ENCODE assay signal across 21 cellular contexts in genomic region chr14:104895207-104895785, GRCh38. TPM values are rescaled to one million over a fixed set of nuclear protein-coding genes. Genes with fewer than 3 reads are reported as not detected.
DNase-seq lines count a peak whose midpoint lies in the region; ATAC-seq and TF ChIP-seq lines count a peak whose summit lies in the region.
"Had no signal": no experiment of that assay in that cellular context is flagged by ENCODE, and none has a peak within 500 bp of the region (broad histone marks: within the 10 kb centered on the region; RNA-seq: fewer than 3 reads in every experiment).

No MANE protein-coding gene starts in this region.

- CTCF ChIA-PET in PC-3 (lab: Charles Lee): no interaction called here

- H3K4me3 ChIP-seq in PC-3 (ENCODE audit: low read length) (no peak overlapping the region), upper lobe of right lung (no peak overlapping the region)
- H3K4me3 ChIP-seq: SJCRH30 had no signal

- no peak overlapping the region for H3K4me2 ChIP-seq in PC-3 (ENCODE audit: low read length)

- H3K9me2 ChIP-seq in PC-3 (replicated peaks; ENCODE audit: low read length): no peaks in the 10 kb centered on the region

- no peak for ATAC-seq in PC-3
- peak; percentile 4 for ATAC-seq in sciatic nerve
- no peak for ATAC-seq in upper lobe of right lung

- H3K27me3 ChIP-seq in PC-3 (ENCODE audit: low read length) (no peaks in the 10 kb centered on the region), upper lobe of right lung (no peaks in the 10 kb centered on the region)
- H3K27me3 ChIP-seq: SJCRH30 had no signal

- peak; percentile 57 for DNase-seq in activated effector memory CD4-positive, alpha-beta T cell treated with anti-CD3 and anti-CD28 coated beads, Interleukin-2, amount 50 U/mL, for 16 hours
- DNase-seq in activated effector memory CD4-positive, alpha-beta T cell treated with Interleukin-2 at 50 U/mL for 16 hours: no peak
- DNase-seq in PC-3 (no peak), iPS-NIHi11 (ENCODE audit: low spot score) (peak; percentile 17), sciatic nerve (ENCODE audit: low spot score) (no peak), NCI-H2171 (lab: John Stamatoyannopoulos, UW) (no peak), NOMO-1 treated with dmso at 0.1 percent for 144 hours (lab: John Stamatoyannopoulos, UW; ENCODE audit: unreplicated experiment) (no peak), upper lobe of right lung (no peak)
- DNase-seq: amniotic stem cell; caudate nucleus; CD4-positive, alpha-beta T cell; DND-41; effector CD8-positive, alpha-beta T cell; IMR-90; midbrain; MM.1S; nephron progenitor cell; stimulated activated CD4-positive, alpha-beta T cell treated with anti-CD3 and anti-CD28 coated beads, Interleukin-15, amount 100 ng/mL, for 24 hours; stimulated activated naive CD4-positive, alpha-beta T cell treated with Interleukin-2 at 50 U/mL for 16 hours had no signal

- H3F3A ChIP-seq in PC-3 (ENCODE audit: low read length, unreplicated experiment): no peaks in the 10 kb centered on the region

- H3K36me3 ChIP-seq in PC-3 (ENCODE audit: low read depth, low read length): no peaks in the 10 kb centered on the region; the same call in 1 of the 2 replicates
- no peaks in the 10 kb centered on the region for H3K36me3 ChIP-seq in upper lobe of right lung
- H3K36me3 ChIP-seq: SJCRH30 had no signal

- no peaks in the 10 kb centered on the region for H4K20me1 ChIP-seq in PC-3 (ENCODE audit: low read length)

- H3K27ac ChIP-seq in PC-3 (ENCODE audit: low read length): no peak overlapping the region
- no peak overlapping the region for H3K27ac ChIP-seq in upper lobe of right lung
- H3K27ac ChIP-seq: SJCRH30 had no signal

- TF ChIP-seq CTCF in PC-3 (conservative IDR thresholded peaks at IDR 0.05; ENCODE audit: low read depth, low read length): 0 out of 2 replicates have a peak, but pooled peaks have one; percentile 25
- TF ChIP-seq CTCF in upper lobe of right lung (IDR thresholded peaks at IDR 0.05): no peak

- intact Hi-C loops in PC-3 (cut with micrococcal nuclease) (no loop called here), sciatic nerve (cut with DNase I) (loop anchor here (10.0 kb wide), 1 partner anchor 150 kb away; no protein-coding TSS in a partner anchor), upper lobe of right lung (cut with DNase I) (loop anchor here (10.0 kb wide), 1 partner anchor 150 kb away; no protein-coding TSS in a partner anchor)

- no peak overlapping the region for H3K9ac ChIP-seq in PC-3 (ENCODE audit: low read length)

- no TSS peak for BruUV-seq in PC-3 (replicated peaks; lab: Mats Ljungman, UMichigan)

- POLR2A ChIA-PET in PC-3 (lab: Charles Lee; ENCODE audit: unreplicated experiment): no interaction called here

- no peaks in the 10 kb centered on the region for H3K4me1 ChIP-seq in PC-3 (ENCODE audit: insufficient read depth, low read length)
- no peaks in the 10 kb centered on the region for H3K4me1 ChIP-seq in upper lobe of right lung

- H3K9me3 ChIP-seq in PC-3 (ENCODE audit: low read length) (no peaks in the 10 kb centered on the region), upper lobe of right lung (no peaks in the 10 kb centered on the region)
- H3K9me3 ChIP-seq: SJCRH30 had no signal

- no peak overlapping the region for H2AFZ ChIP-seq in PC-3 (ENCODE audit: low read length)

- H3K79me2 ChIP-seq in PC-3 (ENCODE audit: low read length): no peaks in the 10 kb centered on the region

RNA-seq across cellular contexts. Expression of gene PLD4, which starts 29.4 kb away (rescaled TPM):
- total RNA-seq in PC-3 (2014; rRNA removed) (0.04 TPM in 1 of 2 replicates, not detected in the other), sciatic nerve (7.0 TPM), upper lobe of right lung (3.1 TPM)
- total RNA-seq: activated CD8-positive, alpha-beta memory T cell treated with anti-CD3 and anti-CD28 coated beads for 36 hours; IMR-90; SJCRH30 had no signal

RNA-seq across cellular contexts. Expression of gene CEP170B, which starts 30.2 kb away (rescaled TPM):
- total RNA-seq in PC-3 (2014; rRNA removed): 33.2 and 53.4 TPM in 2 replicates
- 15.3 TPM for total RNA-seq in sciatic nerve
- 30.3 TPM for total RNA-seq in upper lobe of right lung

Comparison
In these comparisons a context has a peak if more than half of its experiments do, and no peak if none do; other contexts are left out.
1. DNase-seq: peak in activated effector memory CD4-positive, alpha-beta T cell treated with anti-CD3 and anti-CD28 coated beads, Interleukin-2, amount 50 U/mL, for 16 hours (single experiment) and iPS-NIHi11 (single experiment); none in activated effector memory CD4-positive, alpha-beta T cell treated with Interleukin-2 at 50 U/mL for 16 hours (single experiment), PC-3 (single experiment), sciatic nerve (single experiment), NCI-H2171 (single experiment), NOMO-1 treated with dmso at 0.1 percent for 144 hours (single experiment) and upper lobe of right lung (single experiment).